24 cellular contexts compared by ENCODE assay signal in the genomic region with DNA sequence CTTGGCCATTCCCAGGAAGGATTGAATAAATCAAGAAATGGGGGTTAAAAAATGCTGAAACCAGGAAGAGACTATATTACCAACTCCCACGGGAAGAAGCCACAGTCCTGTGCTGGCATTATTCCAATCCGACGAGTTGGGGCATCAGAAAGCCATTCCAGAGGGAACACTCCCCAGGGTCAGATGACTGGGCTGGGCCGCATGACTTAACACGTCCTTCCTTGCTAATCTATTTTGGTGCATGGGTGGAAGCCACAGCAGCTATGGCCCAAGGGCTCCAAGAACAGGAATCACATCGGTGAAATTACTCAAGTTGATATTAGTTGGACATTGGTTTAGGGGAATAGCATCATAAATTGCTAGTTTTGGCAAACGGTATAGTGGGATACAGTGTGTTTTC.
DNase-seq lines count a peak whose midpoint lies in the region; ATAC-seq, FAIRE-seq and TF ChIP-seq lines count a peak whose summit lies in the region.
"Had no signal": no experiment of that assay in that cellular context is flagged by ENCODE, and none has a peak within 500 bp of the region (broad histone marks: within the 10 kb centered on the region; RNA-seq: fewer than 3 reads in every experiment).

No MANE protein-coding gene starts in this region.

- no peak for TF ChIP-seq CTCF in bronchial epithelial cell (IDR thresholded peaks at IDR 0.05; ENCODE audit: insufficient read depth, low read length, severe bottlenecking)

- no peak overlapping the region for H3K4me3 ChIP-seq in bronchial epithelial cell (ENCODE audit: low read depth, low read length)
- H3K4me3 ChIP-seq: adrenal gland, GM23338, pancreas, SJSA1, upper lobe of left lung had no signal

- peak; percentile 49 for DNase-seq in COLO829 (ENCODE audit: low spot score)
- peak; percentile 2 for DNase-seq in M059J (ENCODE audit: low read depth)
- DNase-seq in bronchial epithelial cell (ENCODE audit: low read depth): peak; percentile 98
- DNase-seq in left kidney (ENCODE audit: low read depth, low spot score): peak; percentile 72
- DNase-seq in epidermal melanocyte (ENCODE audit: insufficient read length, low spot score): no peak
- DNase-seq in GM12892 (ENCODE audit: insufficient read length): no peak
- DNase-seq: CD4-positive, alpha-beta T cell; central memory CD4-positive, alpha-beta T cell; effector memory CD8-positive, alpha-beta T cell; IMR-90; NCI-H2081; NCI-H69; pancreas; stimulated activated CD4-positive, alpha-beta T cell treated with anti-CD3 and anti-CD28 coated beads, Interleukin-1b, Interleukin-23, amount 100 ng/mL, for 48 hours; stimulated activated naive CD8-positive, alpha-beta T cell treated with anti-CD3 and anti-CD28 coated beads, Interleukin-15, amount 100 ng/mL, for 72 hours; T1000; upper lobe of left lung had no signal

- TF ChIP-seq POLR2A in GM12892 (IDR thresholded peaks at IDR 0.05; ENCODE audit: low read depth, low read length): no peak

- ATAC-seq in HG03520 (IDR thresholded peaks at IDR 0.05; ENCODE audit: unreplicated experiment) (no peak), GM21528 (IDR thresholded peaks at IDR 0.05; ENCODE audit: low FRiP score, unreplicated experiment) (no peak)
- ATAC-seq: activated CD4-positive, CD25-positive, alpha-beta regulatory T cell treated with anti-CD3 and anti-CD28 coated beads, Interleukin-2, amount 50 U/mL, for 24 hours; activated T-helper 17 cell treated with anti-CD3 and anti-CD28 coated beads, Interleukin-2, amount 50 U/mL, for 72 hours; effector memory CD8-positive, alpha-beta T cell; GM23338; pancreas; stimulated activated naive CD8-positive, alpha-beta T cell treated with anti-CD3 and anti-CD28 coated beads, Interleukin-15, amount 100 ng/mL, for 72 hours had no signal

- peak; percentile 90 for FAIRE-seq in bronchial epithelial cell (lab: Jason Lieb, UNC)
- no peak for FAIRE-seq in GM12892 (lab: Jason Lieb, UNC)
- FAIRE-seq: pancreas had no signal

- H3K27me3 ChIP-seq in bronchial epithelial cell (ENCODE audit: control insufficient read depth, insufficient read depth, low read length): no peaks in the 10 kb centered on the region
- H3K27me3 ChIP-seq: adrenal gland, pancreas, SJSA1, upper lobe of left lung had no signal

- no peaks in the 10 kb centered on the region for H3K36me3 ChIP-seq in bronchial epithelial cell (ENCODE audit: control insufficient read depth, insufficient read depth, low read length)
- H3K36me3 ChIP-seq: adrenal gland, pancreas, SJSA1, upper lobe of left lung had no signal

Comparison
In these comparisons a context has a peak if more than half of its experiments do, and no peak if none do; other contexts are left out.
1. DNase-seq: peak in COLO829 (single experiment), M059J (single experiment), bronchial epithelial cell (single experiment) and left kidney (single experiment); none in epidermal melanocyte (single experiment) and GM12892 (single experiment).